ENCODE assay signal across 8 cellular contexts in genomic region chr17:67829331-67829730, GRCh38. TPM values are rescaled to one million over a fixed set of nuclear protein-coding genes. Genes with fewer than 3 reads are reported as not detected.
DNase-seq lines count a peak whose midpoint lies in the region; ATAC-seq and TF ChIP-seq lines count a peak whose summit lies in the region.

No MANE protein-coding gene starts in this region.

- H3K4me3 Mint-ChIP-seq in IgD-negative memory B cell = peak overlapping the region in 3 of 4 donors; percentile 87 to 95 (median 88)
- H3K4me3 Mint-ChIP-seq in activated T-cell treated with anti-CD3 and anti-CD28 coated beads, Interleukin-2, amount 50 U/mL, for 72 hours = peak overlapping the region; percentile 88 to 92
- peak overlapping the region; percentile 6 for H3K4me3 Mint-ChIP-seq in memory B cell

- peaks cover 69% of the 10 kb centered on the region for H3K79me2 ChIP-seq in ACC112 (ENCODE audit: control insufficient read depth, insufficient read depth, low read length, unreplicated experiment)

- peak; percentile 30 to 43 for ATAC-seq in activated T-cell treated with anti-CD3 and anti-CD28 coated beads, Interleukin-2, amount 50 U/mL, for 72 hours (replicated peaks in 1 of 2)
- ATAC-seq in memory B cell (ENCODE audit: low read depth) = no peak
- no peak for ATAC-seq in GM19351 (IDR thresholded peaks at IDR 0.05; ENCODE audit: unreplicated experiment)
- no peak for ATAC-seq in HG03378 (IDR thresholded peaks at IDR 0.05; ENCODE audit: unreplicated experiment)
- no peak for ATAC-seq in gastrocnemius medialis

- no peak overlapping the region for H2AFZ ChIP-seq in ACC112 (ENCODE audit: low read length, unreplicated experiment)

- H3K4me1 Mint-ChIP-seq in IgD-negative memory B cell = peaks cover 50 to 53% (median 50%) of the 10 kb centered on the region in 3 donors
- H3K4me1 Mint-ChIP-seq in activated T-cell treated with anti-CD3 and anti-CD28 coated beads, Interleukin-2, amount 50 U/mL, for 72 hours (ENCODE audit: low read depth) = peaks cover 66% of the 10 kb centered on the region
- H3K4me1 Mint-ChIP-seq in memory B cell = peaks cover 41% of the 10 kb centered on the region

- H3K27ac ChIP-seq in ACC112 (ENCODE audit: low read depth, low read length) (no peak overlapping the region), gastrocnemius medialis (no peak overlapping the region)

- H3K9me3 Mint-ChIP-seq in IgD-negative memory B cell = no peaks in the 10 kb centered on the region
- no peaks in the 10 kb centered on the region for H3K9me3 Mint-ChIP-seq in activated T-cell treated with anti-CD3 and anti-CD28 coated beads, Interleukin-2, amount 50 U/mL, for 72 hours
- H3K9me3 Mint-ChIP-seq in memory B cell = no peaks in the 10 kb centered on the region

- in situ Hi-C loops in gastrocnemius medialis (cut with MboI; ENCODE audit: low sequenced_read_pairs in 4 of 4) = loop anchor here in 3 of 4 donors (5.0 to 25.0 kb wide), 4 partner anchors 105 to 467 kb away; partner anchors contain the start of genes NOL11 (in 2 of the 3) and PSMD12 (in 1 of the 3)

- DNase-seq in activated T-cell treated with anti-CD3 and anti-CD28 coated beads, Interleukin-2, amount 50 U/mL, for 72 hours = peak; percentile 48 to 65
- no peak for DNase-seq in memory B cell (ENCODE audit: low spot score in 2 of 2)
- DNase-seq in Kasumi-1 (lab: John Stamatoyannopoulos, UW) = no peak
- no peak for DNase-seq in gastrocnemius medialis

- peaks cover 2% of the 10 kb centered on the region for H3K36me3 Mint-ChIP-seq in IgD-negative memory B cell
- peaks cover 10 to 17% of the 10 kb centered on the region in 2 donors for H3K36me3 Mint-ChIP-seq in activated T-cell treated with anti-CD3 and anti-CD28 coated beads, Interleukin-2, amount 50 U/mL, for 72 hours (ENCODE audit: insufficient read depth in 2 of 2)
- H3K36me3 Mint-ChIP-seq in memory B cell = peaks cover 8% of the 10 kb centered on the region

- H3K9me3 ChIP-seq in gastrocnemius medialis = no peaks in the 10 kb centered on the region

- H3K27me3 ChIP-seq in ACC112 (ENCODE audit: insufficient read depth, low read length) (no peaks in the 10 kb centered on the region), gastrocnemius medialis (no peaks in the 10 kb centered on the region)

- H3K4me1 ChIP-seq in ACC112 (ENCODE audit: control insufficient read depth, insufficient read depth, low read length, unreplicated experiment) = peaks cover 31% of the 10 kb centered on the region
- H3K4me1 ChIP-seq in gastrocnemius medialis = peaks cover 50 to 51% of the 10 kb centered on the region in 2 donors

- peak overlapping the region in 2 of 3 donors; percentile 8 to 48 for H3K27ac Mint-ChIP-seq in IgD-negative memory B cell
- H3K27ac Mint-ChIP-seq in activated T-cell treated with anti-CD3 and anti-CD28 coated beads, Interleukin-2, amount 50 U/mL, for 72 hours = peak overlapping the region; percentile 84
- H3K27ac Mint-ChIP-seq in memory B cell = no peak overlapping the region

- H3K36me3 ChIP-seq in ACC112 (ENCODE audit: insufficient read depth, low read length) (no peaks in the 10 kb centered on the region), gastrocnemius medialis (no peaks in the 10 kb centered on the region)

- H3K4me3 ChIP-seq in ACC112 (ENCODE audit: low read depth, low read length) (0 out of 2 replicates have a peak overlapping the region, but pooled peaks have one; percentile 37), gastrocnemius medialis (no peak overlapping the region)

- no peak for TF ChIP-seq CTCF in gastrocnemius medialis (IDR thresholded peaks at IDR 0.05 in 4 of 5, conservative IDR thresholded peaks at IDR 0.05 in 1 of 5)

- H3K27me3 Mint-ChIP-seq in IgD-negative memory B cell (no peaks in the 10 kb centered on the region), memory B cell (no peaks in the 10 kb centered on the region)
- no peaks in the 10 kb centered on the region for H3K27me3 Mint-ChIP-seq in activated T-cell treated with anti-CD3 and anti-CD28 coated beads, Interleukin-2, amount 50 U/mL, for 72 hours (ENCODE audit: low read depth)

- intact Hi-C loops in gastrocnemius medialis (cut with DNase I; ENCODE audit: low total_unique reads) = loop anchor here (5.0 kb wide), 1 partner anchor 208 kb away; the partner anchor contains the start of gene KPNA2

- TF ChIP-seq POLR2A in gastrocnemius medialis (IDR thresholded peaks at IDR 0.05) = no peak

RNA-seq across cellular contexts. Expression of gene BPTF, which starts 4.0 kb away (rescaled TPM):
- polyA plus RNA-seq in IgD-negative memory B cell = 21.6 TPM
- 10 to 100 TPM; 86.9 to 95.1 TPM for total RNA-seq in activated T-cell treated with anti-CD3 and anti-CD28 coated beads, Interleukin-2, amount 50 U/mL, for 72 hours
- total RNA-seq in gastrocnemius medialis = 10 to 100 TPM; 29.3 to 43.9 (median 38.1) TPM

Comparison
In these comparisons a context has a peak if more than half of its experiments do, and no peak if none do; other contexts are left out.
1. H3K4me3 Mint-ChIP-seq: peak in every context shown above with its lines; median percentile 90 in activated T-cell treated with anti-CD3 and anti-CD28 coated beads, Interleukin-2, amount 50 U/mL, for 72 hours; 88 in IgD-negative memory B cell; 6 in memory B cell.
2. ATAC-seq: peak in activated T-cell treated with anti-CD3 and anti-CD28 coated beads, Interleukin-2, amount 50 U/mL, for 72 hours (2 of 2); none in memory B cell (single experiment), GM19351 (single experiment), HG03378 (single experiment) and gastrocnemius medialis (0 of 2).
3. DNase-seq: peak in activated T-cell treated with anti-CD3 and anti-CD28 coated beads, Interleukin-2, amount 50 U/mL, for 72 hours (2 of 2); none in memory B cell (0 of 2), Kasumi-1 (0 of 2) and gastrocnemius medialis (0 of 2).